In genomic region chr5:134458234-134458633, GRCh38 we compare ENCODE assay signal across 2 cellular contexts.
TF ChIP-seq lines count a peak whose summit lies in the region.

No MANE protein-coding gene starts in this region.

TF ChIP-seq in IMR-90, 13 proteins besides CTCF, POLR2A, EP300 and RAD21:
- 0 out of 2 replicates have a peak, but pooled peaks have one; percentile 14 for TF ChIP-seq BHLHE40 (IDR thresholded peaks at IDR 0.05; ENCODE audit: low read depth, low read length)
- TF ChIP-seq ELK1 (IDR thresholded peaks at IDR 0.05; ENCODE audit: borderline replicate concordance, low read depth, low read length): no peak
- no peak for TF ChIP-seq RFX5 (IDR thresholded peaks at IDR 0.05; ENCODE audit: low read depth, low read length)
- no peak for TF ChIP-seq MAZ (IDR thresholded peaks at IDR 0.05; ENCODE audit: borderline replicate concordance, low read depth, low read length)
- no peak for TF ChIP-seq MXI1 (IDR thresholded peaks at IDR 0.05; ENCODE audit: borderline replicate concordance, low read depth, low read length)
- TF ChIP-seq RCOR1 (IDR thresholded peaks at IDR 0.05; ENCODE audit: insufficient replicate concordance, low read length): no peak

TF ChIP-seq in H1, 55 proteins besides CTCF, POLR2A, EP300 and RAD21:
- no peak for TF ChIP-seq HDAC2 (IDR thresholded peaks at IDR 0.05; ENCODE audit: borderline replicate concordance in 1 of 2, low read depth in 2 of 2, low read length in 2 of 2)
- no peak for TF ChIP-seq JUN (IDR thresholded peaks at IDR 0.05; ENCODE audit: low read depth, low read length)
- TF ChIP-seq NANOG (IDR thresholded peaks at IDR 0.05; ENCODE audit: insufficient read depth, low read depth, low read length, poor library complexity, severe bottlenecking): no peak
- no peak for TF ChIP-seq YY1 (IDR thresholded peaks at IDR 0.05; ENCODE audit: low read depth, low read length)
- no peak for TF ChIP-seq RFX5 (IDR thresholded peaks at IDR 0.05; ENCODE audit: borderline replicate concordance, low read depth, low read length)
- TF ChIP-seq HDAC6 (IDR thresholded peaks at IDR 0.05; ENCODE audit: low read depth, low read length): no peak
- no peak for TF ChIP-seq SP4 (IDR thresholded peaks at IDR 0.05; ENCODE audit: low read length)
